8 cellular contexts compared by ENCODE assay signal in the genomic region with DNA sequence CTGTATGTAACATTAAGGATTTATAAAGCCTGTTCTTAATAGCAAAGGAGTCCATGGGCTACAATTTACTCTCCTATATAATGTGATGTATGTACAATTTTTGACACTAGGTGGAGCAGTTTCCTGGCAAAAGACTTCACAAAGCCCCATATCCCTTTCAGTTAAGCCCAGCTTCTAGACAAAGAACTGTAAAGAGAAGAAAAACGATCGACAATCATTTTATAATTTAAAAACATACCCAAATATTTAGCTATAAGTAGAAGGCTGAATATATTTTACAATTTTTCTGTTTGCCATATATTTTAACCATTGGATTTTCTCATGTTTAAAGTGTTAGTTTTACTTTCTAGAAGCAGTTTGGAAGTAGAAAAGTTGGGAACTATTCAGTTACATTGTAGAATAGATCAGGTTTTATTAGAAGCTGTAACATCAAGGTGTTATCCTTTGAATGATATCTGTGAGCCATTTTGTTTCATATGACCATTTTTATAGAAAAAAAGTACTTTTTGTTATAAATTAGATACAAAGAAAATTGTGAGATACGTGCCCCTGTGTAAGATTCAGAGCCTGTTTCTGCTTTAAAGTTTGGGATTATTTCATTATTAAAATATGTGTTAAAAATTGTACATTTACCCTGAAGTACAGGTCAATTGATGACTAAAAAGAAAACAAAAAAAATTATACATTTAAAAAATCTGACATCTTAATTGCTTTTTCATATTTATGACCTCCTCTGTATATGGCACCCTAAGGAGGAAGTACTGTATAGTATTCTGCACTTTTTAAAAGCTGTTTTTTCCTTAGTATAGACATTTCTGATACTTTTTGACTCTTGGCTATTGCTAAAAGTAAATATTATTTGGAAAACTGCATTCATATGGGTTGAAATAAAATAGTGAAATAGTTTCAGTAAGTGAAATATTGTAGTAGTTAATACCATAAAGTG. TPM values are rescaled to one million over a fixed set of nuclear protein-coding genes. Genes with fewer than 3 reads are reported as not detected.
DNase-seq lines count a peak whose midpoint lies in the region; ATAC-seq and TF ChIP-seq lines count a peak whose summit lies in the region.

No MANE protein-coding gene starts in this region.

- H3K4me3 Mint-ChIP-seq in activated CD8-positive, alpha-beta memory T cell treated with anti-CD3 and anti-CD28 coated beads, Interleukin-2, amount 10 ng/mL, durations not matched to agents 7 days and 5 days: peak overlapping the region; percentile 52
- H3K4me3 Mint-ChIP-seq in neural progenitor cell: no peak overlapping the region

- peaks cover 12% of the 10 kb centered on the region for H3K36me3 Mint-ChIP-seq in activated CD8-positive, alpha-beta memory T cell treated with anti-CD3 and anti-CD28 coated beads, Interleukin-2, amount 10 ng/mL, durations not matched to agents 7 days and 5 days
- peaks cover 3% of the 10 kb centered on the region for H3K36me3 Mint-ChIP-seq in neural progenitor cell

- TF ChIP-seq CTCF in WI38 (IDR thresholded peaks at IDR 0.05; ENCODE audit: low read depth, low read length) (no peak), neural progenitor cell (IDR thresholded peaks at IDR 0.05) (peak; percentile 82)

- H3K27me3 ChIP-seq in neural progenitor cell: no peaks in the 10 kb centered on the region

- no peaks in the 10 kb centered on the region for H3K36me3 ChIP-seq in neural progenitor cell

- H3K79me2 ChIP-seq in neural progenitor cell (ENCODE audit: low read depth): no peaks in the 10 kb centered on the region

- no peaks in the 10 kb centered on the region for H3K27me3 Mint-ChIP-seq in activated CD8-positive, alpha-beta memory T cell treated with anti-CD3 and anti-CD28 coated beads, Interleukin-2, amount 10 ng/mL, durations not matched to agents 7 days and 5 days
- H3K27me3 Mint-ChIP-seq in neural progenitor cell (ENCODE audit: insufficient read depth, low read depth): no peaks in the 10 kb centered on the region

- no peaks in the 10 kb centered on the region for H3K9me3 Mint-ChIP-seq in activated CD8-positive, alpha-beta memory T cell treated with anti-CD3 and anti-CD28 coated beads, Interleukin-2, amount 10 ng/mL, durations not matched to agents 7 days and 5 days (ENCODE audit: low read depth)
- H3K9me3 Mint-ChIP-seq in neural progenitor cell: no peaks in the 10 kb centered on the region

- peak overlapping the region; percentile 21 for H2AFZ ChIP-seq in neural progenitor cell (replicated peaks)

- H3K4me2 ChIP-seq in neural progenitor cell: no peak overlapping the region

- H3K27ac Mint-ChIP-seq in activated CD8-positive, alpha-beta memory T cell treated with anti-CD3 and anti-CD28 coated beads, Interleukin-2, amount 10 ng/mL, durations not matched to agents 7 days and 5 days: peak overlapping the region; percentile 84
- H3K27ac Mint-ChIP-seq in neural progenitor cell: peak overlapping the region; percentile 76

- H4K20me1 ChIP-seq in neural progenitor cell (ENCODE audit: low read depth): no peaks in the 10 kb centered on the region

- no peak overlapping the region for H3K27ac ChIP-seq in neural progenitor cell

- ATAC-seq in activated CD8-positive, alpha-beta memory T cell treated with anti-CD3 and anti-CD28 coated beads, Interleukin-2, amount 10 ng/mL, durations not matched to agents 7 days and 5 days: peak; percentile 70
- ATAC-seq in HG03108 (IDR thresholded peaks at IDR 0.05; ENCODE audit: unreplicated experiment) (peak; percentile 61), HG03039 (IDR thresholded peaks at IDR 0.05; ENCODE audit: unreplicated experiment) (no peak)

- DNase-seq in activated CD8-positive, alpha-beta memory T cell treated with anti-CD3 and anti-CD28 coated beads, Interleukin-2, amount 10 ng/mL, durations not matched to agents 7 days and 5 days: no peak
- DNase-seq in activated CD8-positive, alpha-beta memory T cell treated with anti-CD3 and anti-CD28 coated beads, Interleukin-2, amount 50 U/mL, for 4 hours: no peak
- DNase-seq in NCI-H345 (lab: John Stamatoyannopoulos, UW) (peak; percentile 76), fibroblast of the conjunctiva (ENCODE audit: low read depth) (peak; percentile 86), neural progenitor cell (ENCODE audit: low spot score) (peak; percentile 81)

- H3K4me1 Mint-ChIP-seq in activated CD8-positive, alpha-beta memory T cell treated with anti-CD3 and anti-CD28 coated beads, Interleukin-2, amount 10 ng/mL, durations not matched to agents 7 days and 5 days: peaks cover 62% of the 10 kb centered on the region
- peaks cover 20% of the 10 kb centered on the region for H3K4me1 Mint-ChIP-seq in neural progenitor cell

- H3K4me3 ChIP-seq in WI38 (ENCODE audit: low read depth, low read length): peak overlapping the region; percentile 34
- no peak overlapping the region for H3K4me3 ChIP-seq in neural progenitor cell

- H3K9ac ChIP-seq in neural progenitor cell: no peak overlapping the region

- no peaks in the 10 kb centered on the region for H3K9me3 ChIP-seq in neural progenitor cell (ENCODE audit: low read depth)

- CTCF ChIA-PET in activated CD8-positive, alpha-beta memory T cell treated with anti-CD3 and anti-CD28 coated beads, Interleukin-2, amount 10 ng/mL, durations not matched to agents 7 days and 5 days (lab: Charles Lee): interaction anchor here (0.8 to 5.5 kb wide), 26 partner anchors 9 to 283 kb away, joined by 3 to 71 read pairs (median 6); a partner anchor contains a TSS

- no peaks in the 10 kb centered on the region for H3F3A ChIP-seq in neural progenitor cell (ENCODE audit: low read depth)

- H3K4me1 ChIP-seq in neural progenitor cell: no peaks in the 10 kb centered on the region

RNA-seq across cellular contexts. Expression of a gene that starts 46.3 kb away (rescaled TPM):
- 100 to 1,000 TPM; 279 to 396 TPM for total RNA-seq in activated CD8-positive, alpha-beta memory T cell treated with anti-CD3 and anti-CD28 coated beads, Interleukin-2, amount 10 ng/mL, durations not matched to agents 7 days and 5 days
- 62.1 and 64.8 TPM in 2 replicates for total RNA-seq in neural progenitor cell (ENCODE audit: low replicate concordance)

RNA-seq across cellular contexts. Expression of a gene that starts 46.6 kb away (rescaled TPM):
- 10 to 100 TPM; 28.2 to 37.8 TPM for total RNA-seq in activated CD8-positive, alpha-beta memory T cell treated with anti-CD3 and anti-CD28 coated beads, Interleukin-2, amount 10 ng/mL, durations not matched to agents 7 days and 5 days
- 15.3 and 17.6 TPM in 2 replicates for total RNA-seq in neural progenitor cell (ENCODE audit: low replicate concordance)

Comparison
In these comparisons a context has a peak if more than half of its experiments do, and no peak if none do; other contexts are left out.
1. DNase-seq: peak in NCI-H345 (single experiment), fibroblast of the conjunctiva (single experiment) and neural progenitor cell (single experiment); none in activated CD8-positive, alpha-beta memory T cell treated with anti-CD3 and anti-CD28 coated beads, Interleukin-2, amount 10 ng/mL, durations not matched to agents 7 days and 5 days (single experiment) and activated CD8-positive, alpha-beta memory T cell treated with anti-CD3 and anti-CD28 coated beads, Interleukin-2, amount 50 U/mL, for 4 hours (single experiment).